ENCODE assay signal across 9 cellular contexts in the genomic region with DNA sequence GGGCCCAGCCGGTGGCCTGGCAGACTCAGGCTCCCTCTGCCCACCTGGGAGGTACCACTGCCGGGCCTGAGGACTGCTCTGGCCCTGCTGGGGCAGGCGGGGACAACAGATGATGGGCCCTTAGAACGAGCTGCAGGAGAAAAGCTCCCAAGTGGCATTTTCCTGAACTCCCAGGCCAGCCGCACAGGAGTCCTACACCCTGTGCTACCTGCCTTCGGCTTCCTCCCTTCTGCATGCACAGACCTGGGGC. TPM values are rescaled to one million over a fixed set of nuclear protein-coding genes. Genes with fewer than 3 reads are reported as not detected.
DNase-seq lines count a peak whose midpoint lies in the region; ATAC-seq and TF ChIP-seq lines count a peak whose summit lies in the region.
"Had no signal": no experiment of that assay in that cellular context is flagged by ENCODE, and none has a peak within 500 bp of the region (broad histone marks: within the 10 kb centered on the region; RNA-seq: fewer than 3 reads in every experiment).

No MANE protein-coding gene starts in this region.

- H3K27ac ChIP-seq in ACC112 (ENCODE audit: low read depth, low read length) = 0 out of 2 replicates have a peak overlapping the region, but pooled peaks have one; percentile 68
- H3K27ac ChIP-seq in HL-60 (replicated peaks) = 0 out of 2 replicates have a peak overlapping the region, but pooled peaks have one; percentile 6
- peak overlapping the region; percentile 69 to 75 for H3K27ac ChIP-seq in mucosa of rectum (ENCODE audit: low read depth in 2 of 2, low read length in 2 of 2)
- H3K27ac ChIP-seq in A673 (ENCODE audit: low read depth, low read length, poor library complexity, severe bottlenecking) = no peak overlapping the region

- H3K27me3 Mint-ChIP-seq in MCF 10A (ENCODE audit: insufficient read depth, unreplicated experiment) (no peaks in the 10 kb centered on the region), nephron progenitor cell (ENCODE audit: low read depth, poor library complexity) (no peaks in the 10 kb centered on the region)

- POLR2A ChIA-PET in MCF 10A (lab: Yijun Ruan, JAX) = interaction anchor here (0.7 to 3.2 kb wide), 16 partner anchors 10 to 284 kb away, joined by 3 to 32 read pairs (median 6); partner anchors contain the start of genes BFSP1 and DSTN
- POLR2A ChIA-PET in A673 (lab: Charles Lee; ENCODE audit: low non-redundant PET) = no interaction called here

- ATAC-seq in HG03139 (IDR thresholded peaks at IDR 0.05; ENCODE audit: unreplicated experiment) = no peak

- DNase-seq in HL-60 (ENCODE audit: low read depth in 1 of 2, low spot score in 1 of 2) = no peak
- DNase-seq in MCF 10A (ENCODE audit: unreplicated experiment) = no peak
- DNase-seq in A172 (ENCODE audit: low spot score) = no peak
- no peak for DNase-seq in A673 (ENCODE audit: low spot score)
- no peak for DNase-seq in nephron progenitor cell
- DNase-seq: amniotic stem cell had no signal

- H3K79me2 ChIP-seq in ACC112 (ENCODE audit: control insufficient read depth, insufficient read depth, low read length, unreplicated experiment) = no peaks in the 10 kb centered on the region

- H3K27me3 ChIP-seq in ACC112 (ENCODE audit: insufficient read depth, low read length) (no peaks in the 10 kb centered on the region), HL-60 (ENCODE audit: insufficient read depth, poor library complexity, severe bottlenecking) (no peaks in the 10 kb centered on the region), mucosa of rectum (ENCODE audit: control insufficient read depth in 2 of 2, insufficient read depth in 2 of 2, low read length in 2 of 2) (no peaks in the 10 kb centered on the region), A673 (replicated peaks; ENCODE audit: insufficient read depth, low read depth, low read length, poor library complexity) (no peaks in the 10 kb centered on the region)

- H3K36me3 ChIP-seq in ACC112 (ENCODE audit: insufficient read depth, low read length) = peaks cover 5% of the 10 kb centered on the region; the same call in 1 of the 2 replicates
- H3K36me3 ChIP-seq in mucosa of rectum (ENCODE audit: control insufficient read depth in 2 of 2, insufficient read depth in 2 of 2, low read length in 2 of 2) = peaks cover 33 to 39% of the 10 kb centered on the region in 2 donors
- peaks cover under 1% of the 10 kb centered on the region for H3K36me3 ChIP-seq in A673 (ENCODE audit: insufficient read depth, low read length, poor library complexity, severe bottlenecking)

- H3K4me1 ChIP-seq in ACC112 (ENCODE audit: control insufficient read depth, insufficient read depth, low read length, unreplicated experiment) = no peaks in the 10 kb centered on the region
- peaks cover 40 to 56% of the 10 kb centered on the region in 2 donors for H3K4me1 ChIP-seq in mucosa of rectum (ENCODE audit: control insufficient read depth in 2 of 2, insufficient read depth in 2 of 2, low read length in 2 of 2)
- H3K4me1 ChIP-seq in A673 (ENCODE audit: insufficient read depth, low read length, poor library complexity, severe bottlenecking) = peaks cover 11% of the 10 kb centered on the region

- H3K4me1 Mint-ChIP-seq in MCF 10A (ENCODE audit: insufficient read depth, unreplicated experiment) = peaks cover 7% of the 10 kb centered on the region
- H3K4me1 Mint-ChIP-seq in nephron progenitor cell = peaks cover 11% of the 10 kb centered on the region

- BruUV-seq in MCF 10A (replicated peaks; lab: Mats Ljungman, UMichigan) (no TSS peak), A673 (replicated peaks; lab: Mats Ljungman, UMichigan) (no TSS peak)

- H3K9me3 ChIP-seq in mucosa of rectum (ENCODE audit: control insufficient read depth in 2 of 2, low read length in 2 of 2) (no peaks in the 10 kb centered on the region), A673 (ENCODE audit: low read depth, low read length, poor library complexity, severe bottlenecking) (no peaks in the 10 kb centered on the region)

- H3K9ac ChIP-seq in mucosa of rectum (ENCODE audit: low read depth in 1 of 2, low read length in 2 of 2) = peak overlapping the region in 1 of 2 donors; percentile 45

- H3K36me3 Mint-ChIP-seq in MCF 10A (ENCODE audit: insufficient read depth, unreplicated experiment) = peaks cover 79% of the 10 kb centered on the region
- H3K36me3 Mint-ChIP-seq in nephron progenitor cell (ENCODE audit: low read depth) = peaks cover 8% of the 10 kb centered on the region

- H2AFZ ChIP-seq in ACC112 (ENCODE audit: low read length, unreplicated experiment) = no peak overlapping the region

- H3K4me3 ChIP-seq in ACC112 (ENCODE audit: low read depth, low read length) = no peak overlapping the region
- H3K4me3 ChIP-seq in HL-60 (replicated peaks; ENCODE audit: insufficient read depth, low read length) = no peak overlapping the region
- no peak overlapping the region for H3K4me3 ChIP-seq in mucosa of rectum (ENCODE audit: low read length in 2 of 2)
- no peak overlapping the region for H3K4me3 ChIP-seq in A673 (ENCODE audit: low read depth, low read length, poor library complexity, severe bottlenecking)

- no peaks in the 10 kb centered on the region for H3K9me3 Mint-ChIP-seq in MCF 10A (ENCODE audit: unreplicated experiment)
- no peaks in the 10 kb centered on the region for H3K9me3 Mint-ChIP-seq in nephron progenitor cell

- intact Hi-C loops in MCF 10A (cut with micrococcal nuclease) (loop anchor here (1.0 to 5.0 kb wide), 3 partner anchors 39 to 288 kb away; partner anchors contain the start of gene DSTN), A673 (cut with micrococcal nuclease; ENCODE audit: unreplicated experiment) (no loop called here)

- H3K27ac Mint-ChIP-seq in MCF 10A (ENCODE audit: low read depth, unreplicated experiment) = no peak overlapping the region
- H3K27ac Mint-ChIP-seq in nephron progenitor cell = no peak overlapping the region

- CTCF ChIA-PET in MCF 10A (lab: Yijun Ruan, JAX) = interaction anchor here (0.6 to 4.9 kb wide), 17 partner anchors 9 to 384 kb away, joined by 3 to 26 read pairs (median 6); no protein-coding TSS in a partner anchor
- CTCF ChIA-PET in A673 (lab: Charles Lee) = no interaction called here

- TF ChIP-seq CTCF in HL-60 (IDR thresholded peaks at IDR 0.05; ENCODE audit: insufficient read depth, low read length) (no peak), MCF 10A (IDR thresholded peaks at IDR 0.05; ENCODE audit: unreplicated experiment) (peak; percentile 53), A673 (conservative IDR thresholded peaks at IDR 0.05; ENCODE audit: low read depth, low read length) (no peak), nephron progenitor cell (IDR thresholded peaks at IDR 0.05) (no peak)

- H3K4me3 Mint-ChIP-seq in MCF 10A (ENCODE audit: unreplicated experiment) (no peak overlapping the region), nephron progenitor cell (no peak overlapping the region)

RNA-seq across cellular contexts. Expression of gene DSTN, which starts 41.3 kb away (rescaled TPM):
- total RNA-seq in MCF 10A (2022) (217 and 280 TPM in 2 replicates), A673 (2021) (148 and 159 TPM in 2 replicates)
- 445 and 560 TPM in 2 replicates for total RNA-seq in A172 (2014; rRNA removed; shearing (Covaris generic))
